Comparison of ENCODE assay signal across 8 cellular contexts in genomic region chr18:80033181-80034067, GRCh38. TPM values are rescaled to one million over a fixed set of nuclear protein-coding genes. Genes with fewer than 3 reads are reported as not detected.
DNase-seq lines count a peak whose midpoint lies in the region; ATAC-seq and TF ChIP-seq lines count a peak whose summit lies in the region.

No MANE protein-coding gene starts in this region.

- peak overlapping the region; percentile 81 for H3K9ac ChIP-seq in mammary epithelial cell (ENCODE audit: insufficient read depth, low read length)

- CTCF ChIA-PET in mammary epithelial cell (lab: Charles Lee; ENCODE audit: low non-redundant PET): interaction anchor here (0.7 kb wide), 1 partner anchor 508 kb away, joined by 5 read pairs; no protein-coding TSS in a partner anchor

- H3K4me1 ChIP-seq in mammary epithelial cell (ENCODE audit: insufficient read depth, low read length): peaks cover 4% of the 10 kb centered on the region
- H3K4me1 ChIP-seq in left lung: peaks cover 0 to 20% of the 10 kb centered on the region in 2 donors

- H3K27ac ChIP-seq in mammary epithelial cell (ENCODE audit: insufficient read depth, low read depth, low read length): peak overlapping the region; percentile 84
- H3K27ac ChIP-seq in left lung: peak overlapping the region; percentile 65 to 91

- H3K79me2 ChIP-seq in mammary epithelial cell (ENCODE audit: insufficient read depth, low read length): peaks cover 33% of the 10 kb centered on the region

- H3K9me3 ChIP-seq in mammary epithelial cell (replicated peaks; ENCODE audit: insufficient read depth, low read length): no peaks in the 10 kb centered on the region
- peaks cover 0 to 21% of the 10 kb centered on the region in 2 donors for H3K9me3 ChIP-seq in left lung

- intact Hi-C loops in mammary epithelial cell (cut with micrococcal nuclease) (loop anchor here (1.0 to 2.0 kb wide), 4 partner anchors 45 to 354 kb away; partner anchors contain the start of genes ADNP2, CTDP1 and TXNL4A), left lung (cut with DNase I) (no loop called here)

- 3% methylated on average over 16 of the region's 90 CpGs for WGBS in mammary epithelial cell (ENCODE audit: low coverage, missing lambda C conversion rate)

- in situ Hi-C loops in mammary epithelial cell (cut with MboI; ENCODE audit: low sequenced_read_pairs in 2 of 2): no loop called here

- H3K4me3 ChIP-seq in mammary epithelial cell (replicated peaks in 1 of 3; ENCODE audit: insufficient read depth in 1 of 3, low read depth in 2 of 3, low read length in 3 of 3): peak overlapping the region; percentile 62 to 88 (median 84)
- peak overlapping the region; percentile 72 to 77 for H3K4me3 ChIP-seq in left lung

- TF ChIP-seq CTCF in mammary epithelial cell (conservative IDR thresholded peaks at IDR 0.05 in 1 of 2, IDR thresholded peaks at IDR 0.05 in 1 of 2; ENCODE audit: extremely low read depth in 1 of 2, insufficient read depth in 1 of 2, low read depth in 1 of 2, low read length in 2 of 2) (no peak), left lung (IDR thresholded peaks at IDR 0.05) (no peak)

- TSS peak; percentile 52 for BruUV-seq in mammary epithelial cell (replicated peaks; lab: Mats Ljungman, UMichigan)

- dilution Hi-C loops in mammary epithelial cell (cut with HindIII; ENCODE audit: low sequenced_read_pairs): no loop called here

- H4K20me1 ChIP-seq in mammary epithelial cell (ENCODE audit: insufficient read depth, low read length): no peaks in the 10 kb centered on the region

- peak; percentile 53 for ATAC-seq in GM18867 (IDR thresholded peaks at IDR 0.05; ENCODE audit: unreplicated experiment)
- peak; percentile 46 for ATAC-seq in HG03378 (IDR thresholded peaks at IDR 0.05; ENCODE audit: unreplicated experiment)
- peak; percentile 0 for ATAC-seq in left lung

- H3K4me2 ChIP-seq in mammary epithelial cell (ENCODE audit: insufficient read depth, low read depth, low read length): peak overlapping the region; percentile 99

- H3K27me3 ChIP-seq in mammary epithelial cell (ENCODE audit: insufficient read depth, low read length) (no peaks in the 10 kb centered on the region), left lung (no peaks in the 10 kb centered on the region)

- DNase-seq in 8988T (peak; percentile 40), T-helper 1 cell (peak in 4 of 5 donors; percentile 57 to 72 (median 64)), mammary epithelial cell (no peak), left lung (peak in 1 of 2 donors; percentile 95), GM19240 (ENCODE audit: insufficient read length, low spot score) (no peak)
- peak in 2 of 3 experiments; percentile 79 for DNase-seq in stimulated activated CD4-positive, alpha-beta T cell treated with anti-CD3 and anti-CD28 coated beads, TNF-alpha, amount 100 ng/mL, for 4 hours (ENCODE audit: low read depth in 3 of 3)

- H3K36me3 ChIP-seq in mammary epithelial cell (ENCODE audit: insufficient read depth, low read length) (peaks cover 6% of the 10 kb centered on the region), left lung (peaks cover 0 to 12% of the 10 kb centered on the region in 2 donors)

- peak overlapping the region; percentile 95 for H2AFZ ChIP-seq in mammary epithelial cell (ENCODE audit: low read depth, low read length)

RNA-seq across cellular contexts. Expression of gene RBFA, which starts 0.8 kb away (rescaled TPM):
- total RNA-seq in mammary epithelial cell (10 to 100 TPM; 29.3 to 35.1 TPM), left lung (10 to 100 TPM; 18.7 to 25.1 TPM)
- polyA plus RNA-seq in mammary epithelial cell: 34.0 TPM
- 57.3 TPM for polyA minus RNA-seq in mammary epithelial cell

RNA-seq across cellular contexts. Expression of gene TXNL4A, which starts 45.1 kb away (rescaled TPM):
- 100 to 1,000 TPM in 1 of 2 donors, 10 to 100 TPM in 1; 32.8 to 100 TPM for total RNA-seq in mammary epithelial cell
- polyA plus RNA-seq in mammary epithelial cell: 102 TPM
- polyA minus RNA-seq in mammary epithelial cell: 27.5 TPM
- 100 to 1,000 TPM in 1 of 2 donors, 10 to 100 TPM in 1; 82.7 to 106 TPM for total RNA-seq in left lung

Comparison
In these comparisons a context has a peak if more than half of its experiments do, and no peak if none do; other contexts are left out.
1. DNase-seq: peak in 8988T (single experiment), T-helper 1 cell (4 of 5) and stimulated activated CD4-positive, alpha-beta T cell treated with anti-CD3 and anti-CD28 coated beads, TNF-alpha, amount 100 ng/mL, for 4 hours (2 of 3); none in mammary epithelial cell (single experiment) and GM19240 (single experiment).
2. ATAC-seq: peak in every context shown above with its lines; median percentile 53 in GM18867; 46 in HG03378; 0 in left lung.